8 cellular contexts compared by ENCODE assay signal in the genomic region with DNA sequence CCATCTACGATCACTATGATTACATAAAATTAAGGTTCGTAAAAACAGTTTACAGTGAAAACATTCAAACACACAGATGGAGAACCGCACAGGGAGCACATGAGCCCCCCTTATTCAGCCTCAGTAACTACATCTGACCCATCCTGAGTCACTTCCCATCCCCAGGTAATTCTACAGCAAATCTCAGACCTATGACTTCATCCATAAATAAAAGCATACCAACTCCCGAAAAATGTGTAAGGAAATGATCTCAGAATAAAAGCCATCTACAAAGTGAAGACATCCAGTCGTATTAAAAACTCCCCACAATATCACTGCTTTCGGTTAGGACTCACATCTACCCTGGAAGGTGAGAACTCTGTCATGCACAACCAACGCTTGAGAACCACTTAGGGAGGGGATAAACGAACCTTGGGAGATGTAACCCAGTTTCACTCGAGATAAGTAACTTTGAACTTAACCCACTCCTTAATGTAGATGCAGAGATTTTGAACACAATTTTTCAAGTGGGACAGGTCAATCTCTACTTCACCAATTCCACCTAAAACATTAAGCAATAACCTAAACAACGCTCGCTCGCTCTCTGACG. TPM values are rescaled to one million over a fixed set of nuclear protein-coding genes. Genes with fewer than 3 reads are reported as not detected.
DNase-seq lines count a peak whose midpoint lies in the region; ATAC-seq lines count a peak whose summit lies in the region.

No MANE protein-coding gene starts in this region.

- no peaks in the 10 kb centered on the region for H3K9me3 Mint-ChIP-seq in activated CD8-positive, alpha-beta T cell treated with anti-CD3 and anti-CD28 coated beads, Interleukin-2, amount 10 ng/mL, durations not matched to agents 7 days and 5 days (ENCODE audit: insufficient read depth)
- H3K9me3 Mint-ChIP-seq in stimulated activated naive CD8-positive, alpha-beta T cell treated with anti-CD3 and anti-CD28 coated beads, Interleukin-15, amount 100 ng/mL, for 72 hours: no peaks in the 10 kb centered on the region

- peaks cover 42% of the 10 kb centered on the region for H3K4me1 Mint-ChIP-seq in activated CD8-positive, alpha-beta T cell treated with anti-CD3 and anti-CD28 coated beads, Interleukin-2, amount 10 ng/mL, durations not matched to agents 7 days and 5 days (ENCODE audit: low read depth)
- H3K4me1 Mint-ChIP-seq in stimulated activated naive CD8-positive, alpha-beta T cell treated with anti-CD3 and anti-CD28 coated beads, Interleukin-15, amount 100 ng/mL, for 72 hours: peaks cover 42% of the 10 kb centered on the region

- POLR2A ChIA-PET in activated CD8-positive, alpha-beta T cell treated with anti-CD3 and anti-CD28 coated beads, Interleukin-2, amount 10 ng/mL, durations not matched to agents 7 days and 5 days (lab: Charles Lee): interaction anchor here (1.8 kb wide), 1 partner anchor 20 kb away, joined by 9 read pairs; no protein-coding TSS in a partner anchor

- peak overlapping the region; percentile 90 for H3K27ac Mint-ChIP-seq in activated CD8-positive, alpha-beta T cell treated with anti-CD3 and anti-CD28 coated beads, Interleukin-2, amount 10 ng/mL, durations not matched to agents 7 days and 5 days
- H3K27ac Mint-ChIP-seq in stimulated activated naive CD8-positive, alpha-beta T cell treated with anti-CD3 and anti-CD28 coated beads, Interleukin-15, amount 100 ng/mL, for 72 hours: peak overlapping the region; percentile 36 to 97

- H3K36me3 ChIP-seq in iPS-15b (ENCODE audit: control insufficient read depth, insufficient read depth, low read length): peaks cover 32% of the 10 kb centered on the region

- peak; percentile 28 for DNase-seq in stimulated activated CD4-positive, alpha-beta T cell treated with anti-CD3 and anti-CD28 coated beads, Interleukin-4, amount 100 ng/mL, for 24 hours
- no peak for DNase-seq in stimulated activated CD4-positive, alpha-beta T cell treated with anti-CD3 and anti-CD28 coated beads, Interleukin-4, amount 100 ng/mL, for 4 hours
- DNase-seq in activated CD8-positive, alpha-beta T cell treated with anti-CD3 and anti-CD28 coated beads, Interleukin-2, amount 10 ng/mL, durations not matched to agents 7 days and 5 days: no peak
- DNase-seq in stimulated activated naive CD8-positive, alpha-beta T cell treated with anti-CD3 and anti-CD28 coated beads, Interleukin-15, amount 100 ng/mL, for 72 hours: no peak
- no peak for DNase-seq in NCI-H1694 treated with DMSO at 0.1 percent for 48 hours (lab: John Stamatoyannopoulos, UW)

- no peaks in the 10 kb centered on the region for H3K27me3 ChIP-seq in iPS-15b (ENCODE audit: control insufficient read depth, insufficient read depth, low read length)

- ATAC-seq in activated CD8-positive, alpha-beta T cell treated with anti-CD3 and anti-CD28 coated beads, Interleukin-2, amount 10 ng/mL, durations not matched to agents 7 days and 5 days: no peak
- ATAC-seq in stimulated activated naive CD8-positive, alpha-beta T cell treated with anti-CD3 and anti-CD28 coated beads, Interleukin-15, amount 100 ng/mL, for 72 hours: no peak
- ATAC-seq in GM19324 (IDR thresholded peaks at IDR 0.05; ENCODE audit: low FRiP score, unreplicated experiment) (no peak), HG02870 (IDR thresholded peaks at IDR 0.05; ENCODE audit: unreplicated experiment) (no peak)

- peaks cover 2% of the 10 kb centered on the region for H3K4me1 ChIP-seq in iPS-15b (ENCODE audit: control insufficient read depth, insufficient read depth, low read length)

- H3K9me3 ChIP-seq in iPS-15b (ENCODE audit: control insufficient read depth, insufficient read depth, low read length): no peaks in the 10 kb centered on the region

- CTCF ChIA-PET in activated CD8-positive, alpha-beta T cell treated with anti-CD3 and anti-CD28 coated beads, Interleukin-2, amount 10 ng/mL, durations not matched to agents 7 days and 5 days (lab: Charles Lee): no interaction called here

- peak overlapping the region; percentile 96 for H3K4me3 ChIP-seq in iPS-15b (ENCODE audit: low read depth, low read length)

- peak overlapping the region; percentile 82 for H3K4me3 Mint-ChIP-seq in activated CD8-positive, alpha-beta T cell treated with anti-CD3 and anti-CD28 coated beads, Interleukin-2, amount 10 ng/mL, durations not matched to agents 7 days and 5 days
- H3K4me3 Mint-ChIP-seq in stimulated activated naive CD8-positive, alpha-beta T cell treated with anti-CD3 and anti-CD28 coated beads, Interleukin-15, amount 100 ng/mL, for 72 hours: peak overlapping the region; percentile 77 to 95

- peak overlapping the region; percentile 82 for H3K9ac ChIP-seq in iPS-15b (ENCODE audit: low read depth, low read length)

- no peaks in the 10 kb centered on the region for H3K27me3 Mint-ChIP-seq in activated CD8-positive, alpha-beta T cell treated with anti-CD3 and anti-CD28 coated beads, Interleukin-2, amount 10 ng/mL, durations not matched to agents 7 days and 5 days (ENCODE audit: low read depth)
- no peaks in the 10 kb centered on the region for H3K27me3 Mint-ChIP-seq in stimulated activated naive CD8-positive, alpha-beta T cell treated with anti-CD3 and anti-CD28 coated beads, Interleukin-15, amount 100 ng/mL, for 72 hours

- peaks cover 36% of the 10 kb centered on the region for H3K36me3 Mint-ChIP-seq in activated CD8-positive, alpha-beta T cell treated with anti-CD3 and anti-CD28 coated beads, Interleukin-2, amount 10 ng/mL, durations not matched to agents 7 days and 5 days (ENCODE audit: low read depth)

RNA-seq across cellular contexts. Expression of a gene that starts 1.3 kb away (rescaled TPM):
- 10 to 100 TPM; 67.5 TPM for total RNA-seq in activated CD8-positive, alpha-beta T cell treated with anti-CD3 and anti-CD28 coated beads, Interleukin-2, amount 10 ng/mL, durations not matched to agents 7 days and 5 days

RNA-seq across cellular contexts. Expression of a gene that starts 57.2 kb away (rescaled TPM):
- total RNA-seq in activated CD8-positive, alpha-beta T cell treated with anti-CD3 and anti-CD28 coated beads, Interleukin-2, amount 10 ng/mL, durations not matched to agents 7 days and 5 days: 100 to 1,000 TPM; 137 to 138 TPM
